8 cellular contexts compared by ENCODE assay signal in genomic region chr14:20455355-20456300, GRCh38. TPM values are rescaled to one million over a fixed set of nuclear protein-coding genes. Genes with fewer than 3 reads are reported as not detected.
A peak's percentile ranks its signal among the peaks of the same experiment; 100 is the strongest.
DNase-seq lines count a peak whose midpoint lies in the region; ATAC-seq, FAIRE-seq and TF ChIP-seq lines count a peak whose summit lies in the region.

No MANE protein-coding gene starts in this region.

- FAIRE-seq in endothelial cell of umbilical vein (lab: Jason Lieb, UNC), result no peak

- CTCF ChIA-PET in endothelial cell of umbilical vein (lab: Charles Lee), result interaction anchor here (0.6 to 4.6 kb wide), 8 partner anchors 21 to 159 kb away, joined by 3 to 70 read pairs (median 5); partner anchors contain the start of genes PARP2 and TEP1

- H3K4me3 Mint-ChIP-seq in natural killer cell, result no peak overlapping the region

- H3K4me1 ChIP-seq in endothelial cell of umbilical vein (ENCODE audit: control insufficient read depth, extremely low read depth, insufficient read depth, low read length), result peaks cover 24% of the 10 kb centered on the region

- H3K79me2 ChIP-seq in endothelial cell of umbilical vein (ENCODE audit: control insufficient read depth, insufficient read depth, low read length), result peaks cover 42% of the 10 kb centered on the region

- H3K4me1 Mint-ChIP-seq in natural killer cell, result peaks cover 11 to 32% of the 10 kb centered on the region in 2 donors

- H2AFZ ChIP-seq in endothelial cell of umbilical vein (ENCODE audit: low read depth, low read length), result peak overlapping the region; percentile 71

- DNase-seq in NCI-H1092 (lab: John Stamatoyannopoulos, UW), result peak; percentile 87
- no peak for DNase-seq in NCI-H1092 treated with DMSO at 0.1 percent for 48 hours (lab: John Stamatoyannopoulos, UW)
- peak; percentile 89 for DNase-seq in RKO (ENCODE audit: low spot score)
- DNase-seq in endothelial cell of umbilical vein (ENCODE audit: low read depth, low spot score), result no peak
- no peak for DNase-seq in natural killer cell
- no peak for DNase-seq in stimulated activated CD4-positive, alpha-beta T cell treated with anti-CD3 and anti-CD28 coated beads, Interleukin-1b, Interleukin-23, amount 100 ng/mL, for 48 hours

- H3K4me2 ChIP-seq in endothelial cell of umbilical vein (ENCODE audit: insufficient read depth, low read length), result peak overlapping the region; percentile 97

- ATAC-seq in GM19395 (IDR thresholded peaks at IDR 0.05; ENCODE audit: unreplicated experiment) (peak; percentile 63), HG03432 (IDR thresholded peaks at IDR 0.05; ENCODE audit: unreplicated experiment) (peak; percentile 48), natural killer cell (peak; percentile 60 to 84 (median 62))

- dilution Hi-C loops in endothelial cell of umbilical vein (cut with MboI; ENCODE audit: extremely low pct_ligation_motif_present, low sequenced_read_pairs), result no loop called here

- no peaks in the 10 kb centered on the region for H3K9me3 ChIP-seq in endothelial cell of umbilical vein (replicated peaks; ENCODE audit: control insufficient read depth, insufficient read depth, low read length)

- peak overlapping the region; percentile 51 to 99 (median 85) for H3K4me3 ChIP-seq in endothelial cell of umbilical vein (replicated peaks in 1 of 3; ENCODE audit: insufficient read depth in 1 of 3, low read depth in 1 of 3, low read length in 3 of 3)

- H3K27me3 Mint-ChIP-seq in natural killer cell (ENCODE audit: low read depth in 2 of 2), result no peaks in the 10 kb centered on the region

- H3K27me3 ChIP-seq in endothelial cell of umbilical vein (ENCODE audit: control insufficient read depth in 2 of 2, insufficient read depth in 2 of 2, low read length in 2 of 2), result no peaks in the 10 kb centered on the region

- no peaks in the 10 kb centered on the region for H3K9me1 ChIP-seq in endothelial cell of umbilical vein (replicated peaks; ENCODE audit: control insufficient read depth, extremely low read depth, insufficient read depth, low read length)

- H3K27ac Mint-ChIP-seq in natural killer cell, result no peak overlapping the region

- no peaks in the 10 kb centered on the region for H3K9me3 Mint-ChIP-seq in natural killer cell

- intact Hi-C loops in endothelial cell of umbilical vein (cut with micrococcal nuclease), result loop anchor here (1.0 to 2.0 kb wide), 7 partner anchors 14 to 151 kb away; partner anchors contain the start of genes CCNB1IP1, PNP and TEP1
- intact Hi-C loops in natural killer cell (cut with micrococcal nuclease), result loop anchor here (1.0 to 2.0 kb wide), 5 partner anchors 13 to 227 kb away; partner anchors contain the start of genes PARP2, PNP and TEP1

- peaks cover 14 to 20% of the 10 kb centered on the region in 2 experiments for H3K36me3 ChIP-seq in endothelial cell of umbilical vein (ENCODE audit: control insufficient read depth in 2 of 2, extremely low read depth in 1 of 2, insufficient read depth in 2 of 2, low read length in 2 of 2)

- POLR2A ChIA-PET in endothelial cell of umbilical vein (lab: Charles Lee), result interaction anchor here (0.7 to 3.0 kb wide), 11 partner anchors 10 to 228 kb away, joined by 3 to 37 read pairs (median 4); partner anchors contain the start of genes PARP2, PNP and TEP1

- no peaks in the 10 kb centered on the region for H4K20me1 ChIP-seq in endothelial cell of umbilical vein (replicated peaks; ENCODE audit: control insufficient read depth, extremely low read depth, insufficient read depth, low read length)

- H3K27ac ChIP-seq in endothelial cell of umbilical vein (ENCODE audit: insufficient read depth, low read depth, low read length), result peak overlapping the region; percentile 96

- peak overlapping the region; percentile 98 for H3K9ac ChIP-seq in endothelial cell of umbilical vein (replicated peaks; ENCODE audit: extremely low read depth, insufficient read depth, low read length)

- peak; percentile 30 for TF ChIP-seq POLR2A in endothelial cell of umbilical vein (IDR thresholded peaks at IDR 0.05; ENCODE audit: low read depth, low read length)

- peaks cover 7% of the 10 kb centered on the region for H3K36me3 Mint-ChIP-seq in natural killer cell

- BruUV-seq in endothelial cell of umbilical vein (replicated peaks; lab: Mats Ljungman, UMichigan), result TSS peak; percentile 53

- TF ChIP-seq CTCF in endothelial cell of umbilical vein (IDR thresholded peaks at IDR 0.05; ENCODE audit: extremely low read depth in 1 of 2, insufficient read depth in 1 of 2, low read depth in 1 of 2, low read length in 2 of 2) (no peak), natural killer cell (IDR thresholded peaks at IDR 0.05) (no peak)

TF ChIP-seq in endothelial cell of umbilical vein, 7 proteins besides CTCF, POLR2A, EP300 and RAD21:
- TF ChIP-seq GATA2 (IDR thresholded peaks at IDR 0.05; ENCODE audit: insufficient read depth, insufficient read length, low read depth, low read length) (peak; percentile 57), POLR2AphosphoS5 (IDR thresholded peaks at IDR 0.05; ENCODE audit: insufficient read depth, low read depth, low read length) (no peak)
TF ChIP-seq in endothelial cell of umbilical vein: peak in this region for 1.

RNA-seq across cellular contexts. Expression of gene APEX1, which starts 0.6 kb away (rescaled TPM):
- total RNA-seq in endothelial cell of umbilical vein, result 227 and 231 TPM in 2 replicates
- 304 and 387 TPM in 2 replicates for polyA plus RNA-seq in endothelial cell of umbilical vein
- polyA plus RNA-seq in endothelial cell of umbilical vein (2011; cell fraction: cytosol; rRNA removed), result 305 and 349 TPM in 2 replicates
- polyA plus RNA-seq in endothelial cell of umbilical vein (2011; cell fraction: nucleus; rRNA removed), result 233 and 254 TPM in 2 replicates
- polyA plus RNA-seq in endothelial cell of umbilical vein (2012), result 177 and 248 TPM in 2 replicates
- polyA minus RNA-seq in endothelial cell of umbilical vein, result 232 and 271 TPM in 2 replicates
- polyA minus RNA-seq in endothelial cell of umbilical vein (2011; cell fraction: cytosol; rRNA and poly(A)+ RNA removed), result 103 TPM
- polyA minus RNA-seq in endothelial cell of umbilical vein (2011; cell fraction: nucleus; rRNA and poly(A)+ RNA removed), result 39.2 and 46.9 TPM in 2 replicates
- 10 to 100 TPM; 66.0 to 77.6 (median 74.9) TPM for total RNA-seq in natural killer cell

RNA-seq across cellular contexts. Expression of gene OSGEP, which starts 1.0 kb away (rescaled TPM):
- total RNA-seq in endothelial cell of umbilical vein (39.1 and 41.8 TPM in 2 replicates), natural killer cell (10 to 100 TPM; 60.1 to 65.4 (median 63.3) TPM)
- polyA plus RNA-seq in endothelial cell of umbilical vein, result 84.5 and 100 TPM in 2 replicates
- polyA plus RNA-seq in endothelial cell of umbilical vein (2011; cell fraction: cytosol; rRNA removed), result 35.7 and 37.7 TPM in 2 replicates
- polyA plus RNA-seq in endothelial cell of umbilical vein (2011; cell fraction: nucleus; rRNA removed), result 183 and 209 TPM in 2 replicates
- 23.6 and 23.8 TPM in 2 replicates for polyA plus RNA-seq in endothelial cell of umbilical vein (2012)
- polyA minus RNA-seq in endothelial cell of umbilical vein, result 58.4 and 63.1 TPM in 2 replicates
- polyA minus RNA-seq in endothelial cell of umbilical vein (2011; cell fraction: cytosol; rRNA and poly(A)+ RNA removed), result 24.2 TPM
- polyA minus RNA-seq in endothelial cell of umbilical vein (2011; cell fraction: nucleus; rRNA and poly(A)+ RNA removed), result 63.4 and 65.6 TPM in 2 replicates

RNA-seq across cellular contexts. Expression of gene PIP4P1, which starts 5.6 kb away (rescaled TPM):
- total RNA-seq in endothelial cell of umbilical vein, result 28.6 and 33.6 TPM in 2 replicates
- polyA plus RNA-seq in endothelial cell of umbilical vein, result 52.5 and 58.6 TPM in 2 replicates
- polyA plus RNA-seq in endothelial cell of umbilical vein (2011; cell fraction: cytosol; rRNA removed), result 33.8 and 34.5 TPM in 2 replicates
- polyA plus RNA-seq in endothelial cell of umbilical vein (2011; cell fraction: nucleus; rRNA removed), result 98.7 and 120 TPM in 2 replicates
- polyA plus RNA-seq in endothelial cell of umbilical vein (2012), result 19.1 and 21.5 TPM in 2 replicates
- 65.1 and 69.4 TPM in 2 replicates for polyA minus RNA-seq in endothelial cell of umbilical vein
- polyA minus RNA-seq in endothelial cell of umbilical vein (2011; cell fraction: cytosol; rRNA and poly(A)+ RNA removed), result 21.2 TPM
- polyA minus RNA-seq in endothelial cell of umbilical vein (2011; cell fraction: nucleus; rRNA and poly(A)+ RNA removed), result 26.2 and 28.5 TPM in 2 replicates
- 10 to 100 TPM; 61.5 to 68.2 (median 63.3) TPM for total RNA-seq in natural killer cell

RNA-seq across cellular contexts. Expression of gene PNP, which starts 13.6 kb away (rescaled TPM):
- total RNA-seq in endothelial cell of umbilical vein (189 and 271 TPM in 2 replicates), natural killer cell (10 to 100 TPM; 49.5 to 76.8 (median 51.8) TPM)
- 232 and 245 TPM in 2 replicates for polyA plus RNA-seq in endothelial cell of umbilical vein
- polyA plus RNA-seq in endothelial cell of umbilical vein (2011; cell fraction: cytosol; rRNA removed), result 243 and 281 TPM in 2 replicates
- 247 and 283 TPM in 2 replicates for polyA plus RNA-seq in endothelial cell of umbilical vein (2011; cell fraction: nucleus; rRNA removed)
- 185 and 262 TPM in 2 replicates for polyA plus RNA-seq in endothelial cell of umbilical vein (2012)
- polyA minus RNA-seq in endothelial cell of umbilical vein, result 189 and 212 TPM in 2 replicates
- 97.0 TPM for polyA minus RNA-seq in endothelial cell of umbilical vein (2011; cell fraction: cytosol; rRNA and poly(A)+ RNA removed)
- polyA minus RNA-seq in endothelial cell of umbilical vein (2011; cell fraction: nucleus; rRNA and poly(A)+ RNA removed), result 95.2 and 95.7 TPM in 2 replicates

RNA-seq across cellular contexts. Expression of gene KLHL33, which starts 19.7 kb away (rescaled TPM):
- total RNA-seq in endothelial cell of umbilical vein (0.07 TPM in 1 of 2 replicates, not detected in the other), natural killer cell (under 1 TPM; 0.25 to 0.97 (median 0.31) TPM)
- polyA plus RNA-seq in endothelial cell of umbilical vein, result not detected in 2 replicates
- not detected in 2 replicates for polyA plus RNA-seq in endothelial cell of umbilical vein (2011; cell fraction: cytosol; rRNA removed)
- polyA plus RNA-seq in endothelial cell of umbilical vein (2011; cell fraction: nucleus; rRNA removed), result 0.05 TPM in 1 of 2 replicates, not detected in the other
- 0.04 TPM in 2 replicates for polyA plus RNA-seq in endothelial cell of umbilical vein (2012)
- not detected in 2 replicates for polyA minus RNA-seq in endothelial cell of umbilical vein
- polyA minus RNA-seq in endothelial cell of umbilical vein (2011; cell fraction: cytosol; rRNA and poly(A)+ RNA removed), result not detected
- 0.05 TPM in 1 of 2 replicates, not detected in the other for polyA minus RNA-seq in endothelial cell of umbilical vein (2011; cell fraction: nucleus; rRNA and poly(A)+ RNA removed)

Comparison
In these comparisons a context has a peak if more than half of its experiments do, and no peak if none do; other contexts are left out.
1. DNase-seq: peak in NCI-H1092 (single experiment) and RKO (single experiment); none in NCI-H1092 treated with DMSO at 0.1 percent for 48 hours (single experiment), endothelial cell of umbilical vein (single experiment), natural killer cell (single experiment) and stimulated activated CD4-positive, alpha-beta T cell treated with anti-CD3 and anti-CD28 coated beads, Interleukin-1b, Interleukin-23, amount 100 ng/mL, for 48 hours (single experiment).
2. Peak in every context shown above with its lines, with median percentiles within 50 percentile points of each other: ATAC-seq.